ENCODE assay signal across 16 cellular contexts in genomic region chr10:26721561-26721960, GRCh38. TPM values are rescaled to one million over a fixed set of nuclear protein-coding genes. Genes with fewer than 3 reads are reported as not detected.
A peak's percentile ranks its signal among the peaks of the same experiment; 100 is the strongest.
DNase-seq lines count a peak whose midpoint lies in the region; ATAC-seq, FAIRE-seq and TF ChIP-seq lines count a peak whose summit lies in the region.
"Had no signal": no experiment of that assay in that cellular context is flagged by ENCODE, and none has a peak within 500 bp of the region (broad histone marks: within the 10 kb centered on the region; RNA-seq: fewer than 3 reads in every experiment).

No MANE protein-coding gene starts in this region.

- H3K36me3 ChIP-seq in small intestine (ENCODE audit: control insufficient read depth in 2 of 2, insufficient read depth in 2 of 2, low read length in 2 of 2): peaks cover 6 to 7% of the 10 kb centered on the region in 2 donors

- H3K4me1 Mint-ChIP-seq in T-cell: peaks cover 5 to 19% (median 17%) of the 10 kb centered on the region in 3 donors
- H3K4me1 Mint-ChIP-seq: neural crest cell had no signal

- H3K27me3 ChIP-seq in small intestine (ENCODE audit: control insufficient read depth in 2 of 2, insufficient read depth in 2 of 2, low read length in 2 of 2): no peaks in the 10 kb centered on the region

- H3K27ac ChIP-seq in small intestine (ENCODE audit: low read depth in 1 of 2, low read length in 1 of 2): peak overlapping the region; percentile 64 to 75
- H3K27ac ChIP-seq: epithelial cell of prostate had no signal

- POLR2A ChIA-PET in T-cell (lab: Charles Lee): no interaction called here

- in situ Hi-C loops in GM13977 (cut with MboI; ENCODE audit: low pct_unique_long_range_greater_than_20kb, low sequenced_read_pairs, unreplicated experiment): no loop called here

- H3K36me3 Mint-ChIP-seq in T-cell: peaks cover 31% of the 10 kb centered on the region

- H3K4me1 ChIP-seq in small intestine (ENCODE audit: control insufficient read depth in 2 of 2, insufficient read depth in 1 of 2, low read depth in 1 of 2, low read length in 1 of 2): no peaks in the 10 kb centered on the region

- H3K4me3 ChIP-seq in small intestine (ENCODE audit: low read depth in 1 of 2, low read length in 2 of 2): no peak overlapping the region

- H3K4me3 Mint-ChIP-seq in T-cell: no peak overlapping the region
- H3K4me3 Mint-ChIP-seq: neural crest cell; stimulated activated naive B cell treated with anti-CD40 and anti-IgM and Interleukin-4, amounts not matched to agents 10 μg/mL and 1 μg/mL and 100 μg/mL, for 72 hours had no signal

- no peaks in the 10 kb centered on the region for H3K27me3 Mint-ChIP-seq in T-cell
- H3K27me3 Mint-ChIP-seq: stimulated activated naive B cell treated with anti-CD40 and anti-IgM and Interleukin-4, amounts not matched to agents 10 μg/mL and 1 μg/mL and 100 μg/mL, for 72 hours had no signal

- H3K27ac Mint-ChIP-seq in T-cell: peak overlapping the region; percentile 90 to 93
- H3K27ac Mint-ChIP-seq: stimulated activated naive B cell treated with anti-CD40 and anti-IgM and Interleukin-4, amounts not matched to agents 10 μg/mL and 1 μg/mL and 100 μg/mL, for 72 hours had no signal

- no peaks in the 10 kb centered on the region for H3K9me3 Mint-ChIP-seq in T-cell
- H3K9me3 Mint-ChIP-seq: neural crest cell; stimulated activated naive B cell treated with anti-CD40 and anti-IgM and Interleukin-4, amounts not matched to agents 10 μg/mL and 1 μg/mL and 100 μg/mL, for 72 hours had no signal

- no peak for TF ChIP-seq CTCF in GM13977 (IDR thresholded peaks at IDR 0.05; ENCODE audit: extremely low read depth, insufficient read depth, missing control alignments)

- WGBS in small intestine, 3 donors: 77 to 84% (median 81%) methylated on average over 7 of the region's 7 CpGs

- ATAC-seq in T-cell (replicated peaks in 1 of 4) (peak; percentile 82 to 96 (median 87)), HG02610 (IDR thresholded peaks at IDR 0.05; ENCODE audit: unreplicated experiment) (no peak), HG03280 (IDR thresholded peaks at IDR 0.05; ENCODE audit: unreplicated experiment) (no peak)
- ATAC-seq: stimulated activated naive B cell treated with anti-CD40 and anti-IgM and Interleukin-4, amounts not matched to agents 10 μg/mL and 1 μg/mL and 100 μg/mL, for 72 hours had no signal

- CTCF ChIA-PET in T-cell (lab: Charles Lee): no interaction called here

- DNase-seq in T-cell: peak; percentile 8 to 71 (median 50)
- peak; percentile 16 for DNase-seq in activated CD4-positive, alpha-beta T cell treated with anti-CD3 and anti-CD28 coated beads, Interleukin-2, amount 50 U/mL, for 1 hour
- peak; percentile 67 for DNase-seq in activated effector memory CD4-positive, alpha-beta T cell treated with anti-CD3 and anti-CD28 coated beads, Interleukin-2, amount 50 U/mL, for 16 hours
- DNase-seq in small intestine: no peak
- DNase-seq in GM13977 (ENCODE audit: low spot score): no peak
- no peak for DNase-seq in NCI-H345 treated with DMSO at 0.1 percent for 48 hours (lab: John Stamatoyannopoulos, UW; ENCODE audit: unreplicated experiment)
- DNase-seq: C1 segment of cervical spinal cord; GOT3; NCI-H146; NCI-H510A treated with DMSO at 0.1 percent for 48 hours; retina; stimulated activated naive B cell treated with anti-CD40 and anti-IgM and Interleukin-4, amounts not matched to agents 10 μg/mL and 1 μg/mL and 100 μg/mL, for 72 hours had no signal

- FAIRE-seq in small intestine (lab: Jason Lieb, UNC): no peak

- no peaks in the 10 kb centered on the region for H3K9me3 ChIP-seq in small intestine (ENCODE audit: control insufficient read depth, low read depth)

RNA-seq across cellular contexts. Expression of gene PDSS1, which starts 24.1 kb away (rescaled TPM):
- total RNA-seq in T-cell: 1 to 10 TPM; 2.1 to 6.2 (median 2.9) TPM
- polyA plus RNA-seq in small intestine: 10 to 100 TPM; 42.0 to 62.8 (median 48.6) TPM

Comparison
In these comparisons a context has a peak if more than half of its experiments do, and no peak if none do; other contexts are left out.
1. ATAC-seq: peak in T-cell (4 of 4); none in HG02610 (single experiment) and HG03280 (single experiment).
2. DNase-seq: peak in T-cell (34 of 34), activated CD4-positive, alpha-beta T cell treated with anti-CD3 and anti-CD28 coated beads, Interleukin-2, amount 50 U/mL, for 1 hour (single experiment) and activated effector memory CD4-positive, alpha-beta T cell treated with anti-CD3 and anti-CD28 coated beads, Interleukin-2, amount 50 U/mL, for 16 hours (single experiment); none in small intestine (single experiment), GM13977 (single experiment) and NCI-H345 treated with DMSO at 0.1 percent for 48 hours (single experiment).